ENCODE assay signal across 17 cellular contexts in the genomic region with DNA sequence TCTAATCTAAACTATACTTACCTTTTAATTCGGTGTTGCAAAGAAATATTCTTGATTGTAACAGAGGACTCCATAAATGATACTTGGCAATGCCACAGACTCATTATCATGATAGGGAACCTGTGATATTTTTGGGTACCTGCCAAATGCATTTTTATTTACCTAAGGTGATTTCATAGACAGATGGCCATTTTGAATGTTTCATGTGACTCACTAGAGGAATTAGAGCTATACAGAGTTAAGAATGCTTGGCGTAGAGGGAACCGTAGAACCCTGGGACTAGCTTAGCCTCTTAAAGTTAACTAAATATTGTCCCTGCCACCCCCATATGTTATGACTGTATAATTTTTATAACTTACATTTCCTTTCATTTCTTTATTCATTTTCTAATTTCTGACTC.
DNase-seq lines count a peak whose midpoint lies in the region; ATAC-seq lines count a peak whose summit lies in the region.
"Had no signal": no experiment of that assay in that cellular context is flagged by ENCODE, and none has a peak within 500 bp of the region (broad histone marks: within the 10 kb centered on the region; RNA-seq: fewer than 3 reads in every experiment).

No MANE protein-coding gene starts in this region.

- peaks cover 2% of the 10 kb centered on the region for H3K27me3 Mint-ChIP-seq in activated T-helper 2 cell treated with anti-CD3 and anti-CD28 coated beads, Interferon-gamma antibody, Interleukin-2, Interleukin-4, amounts not matched to agents 10 μg/mL and 5 μg/mL and 100 μg/mL, durations not matched to agents 14 hours and 24 hours and 36 hours (ENCODE audit: low read depth)
- H3K27me3 Mint-ChIP-seq: activated naive CD8-positive, alpha-beta T cell had no signal

- H3K9me3 Mint-ChIP-seq in activated T-helper 2 cell treated with anti-CD3 and anti-CD28 coated beads, Interferon-gamma antibody, Interleukin-2, Interleukin-4, amounts not matched to agents 10 μg/mL and 5 μg/mL and 100 μg/mL, durations not matched to agents 14 hours and 24 hours and 36 hours: no peaks in the 10 kb centered on the region

- no peaks in the 10 kb centered on the region for H3K36me3 Mint-ChIP-seq in activated T-helper 2 cell treated with anti-CD3 and anti-CD28 coated beads, Interferon-gamma antibody, Interleukin-2, Interleukin-4, amounts not matched to agents 10 μg/mL and 5 μg/mL and 100 μg/mL, durations not matched to agents 14 hours and 24 hours and 36 hours (ENCODE audit: low read depth)

- intact Hi-C loops in activated T-helper 2 cell treated with anti-CD3 and anti-CD28 coated beads, Interferon-gamma antibody, Interleukin-2, Interleukin-4, amounts not matched to agents 10 μg/mL and 5 μg/mL and 100 μg/mL, durations not matched to agents 14 hours and 24 hours and 36 hours (cut with micrococcal nuclease): no loop called here

- no peak for ATAC-seq in GM21390 (IDR thresholded peaks at IDR 0.05; ENCODE audit: unreplicated experiment)
- no peak for ATAC-seq in HG03378 (IDR thresholded peaks at IDR 0.05; ENCODE audit: unreplicated experiment)

- H3K9ac ChIP-seq in SK-N-MC (ENCODE audit: insufficient read length): no peak overlapping the region

- H3K4me3 ChIP-seq in SK-N-MC: no peak overlapping the region
- H3K4me3 ChIP-seq: thyroid gland had no signal

- H3K27ac ChIP-seq in SK-N-MC: peak overlapping the region; percentile 60
- H3K27ac ChIP-seq: thyroid gland had no signal

- no peaks in the 10 kb centered on the region for H3K9me3 ChIP-seq in SK-N-MC (ENCODE audit: low read depth, low read length)
- H3K9me3 ChIP-seq: thyroid gland had no signal

- no peak overlapping the region for H3K27ac Mint-ChIP-seq in activated T-helper 2 cell treated with anti-CD3 and anti-CD28 coated beads, Interferon-gamma antibody, Interleukin-2, Interleukin-4, amounts not matched to agents 10 μg/mL and 5 μg/mL and 100 μg/mL, durations not matched to agents 14 hours and 24 hours and 36 hours
- H3K27ac Mint-ChIP-seq: activated naive CD8-positive, alpha-beta T cell had no signal

- H3K4me1 Mint-ChIP-seq in activated T-helper 2 cell treated with anti-CD3 and anti-CD28 coated beads, Interferon-gamma antibody, Interleukin-2, Interleukin-4, amounts not matched to agents 10 μg/mL and 5 μg/mL and 100 μg/mL, durations not matched to agents 14 hours and 24 hours and 36 hours (ENCODE audit: low read depth): no peaks in the 10 kb centered on the region

- H3K4me3 Mint-ChIP-seq in activated T-helper 2 cell treated with anti-CD3 and anti-CD28 coated beads, Interferon-gamma antibody, Interleukin-2, Interleukin-4, amounts not matched to agents 10 μg/mL and 5 μg/mL and 100 μg/mL, durations not matched to agents 14 hours and 24 hours and 36 hours (ENCODE audit: low read depth): no peak overlapping the region
- H3K4me3 Mint-ChIP-seq: activated naive CD8-positive, alpha-beta T cell had no signal

- no peaks in the 10 kb centered on the region for H3K36me3 ChIP-seq in SK-N-MC (ENCODE audit: insufficient read depth, low read length)
- H3K36me3 ChIP-seq: thyroid gland had no signal

- peak; percentile 65 for DNase-seq in NCI-H748 (lab: John Stamatoyannopoulos, UW; ENCODE audit: unreplicated experiment)
- DNase-seq in NCI-H748 treated with DMSO at 0.1 percent for 48 hours (lab: John Stamatoyannopoulos, UW): no peak
- DNase-seq in NCI-H2107 (lab: John Stamatoyannopoulos, UW): peak; percentile 87
- DNase-seq in SK-N-MC (ENCODE audit: low read depth, low spot score): no peak
- DNase-seq in activated T-helper 2 cell treated with anti-CD3 and anti-CD28 coated beads, Interferon-gamma antibody, Interleukin-2, Interleukin-4, amounts not matched to agents 10 μg/mL and 5 μg/mL and 100 μg/mL, durations not matched to agents 14 hours and 24 hours and 36 hours (ENCODE audit: low spot score): no peak
- DNase-seq in activated CD4-positive, alpha-beta T cell treated with anti-CD3 and anti-CD28 coated beads, Interleukin-2, amount 50 U/mL, for 1 hour: no peak
- DNase-seq: activated T-cell treated with anti-CD3 and anti-CD28 coated beads, Interleukin-2, amount 50 U/mL, for 1 hour; GF-D8; IMR-90; NCI-H1048; occipital lobe; stimulated activated CD4-positive, alpha-beta T cell treated with anti-CD3 and anti-CD28 coated beads, Interleukin-4, amount 100 ng/mL, for 1 hour; stimulated activated CD8-positive, alpha-beta memory T cell treated with anti-CD3 and anti-CD28 coated beads, Interleukin-4, amount 100 ng/mL, for 48 hours; thyroid gland had no signal

Comparison
In these comparisons a context has a peak if more than half of its experiments do, and no peak if none do; other contexts are left out.
1. DNase-seq: peak in NCI-H748 (single experiment) and NCI-H2107 (single experiment); none in NCI-H748 treated with DMSO at 0.1 percent for 48 hours (single experiment), SK-N-MC (single experiment), activated T-helper 2 cell treated with anti-CD3 and anti-CD28 coated beads, Interferon-gamma antibody, Interleukin-2, Interleukin-4, amounts not matched to agents 10 μg/mL and 5 μg/mL and 100 μg/mL, durations not matched to agents 14 hours and 24 hours and 36 hours (single experiment) and activated CD4-positive, alpha-beta T cell treated with anti-CD3 and anti-CD28 coated beads, Interleukin-2, amount 50 U/mL, for 1 hour (single experiment).